In the genomic region with DNA sequence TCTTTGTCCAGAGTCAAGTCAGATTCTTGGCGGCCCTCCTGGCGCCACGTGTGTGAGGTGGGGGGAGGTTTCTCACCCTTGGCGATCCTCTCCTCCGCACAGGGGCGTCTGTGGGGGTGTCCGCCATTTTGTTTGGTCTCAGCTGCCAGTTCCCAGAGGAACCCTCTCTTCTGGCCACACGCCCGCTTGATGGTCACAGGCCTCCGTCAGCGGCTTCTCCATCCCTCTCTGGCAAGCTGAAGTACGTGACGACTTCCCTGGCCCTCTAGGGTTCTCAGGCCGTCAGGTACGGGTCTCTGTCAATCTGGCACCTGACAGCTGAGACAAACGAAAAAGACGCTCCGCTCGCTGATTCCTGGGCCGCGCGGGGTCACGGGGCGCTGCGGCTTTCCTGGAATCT, we compare ENCODE assay signal across 28 cellular contexts.
"Had no signal": no experiment of that assay in that cellular context is flagged by ENCODE, and none has a peak within 500 bp of the region (broad histone marks: within the 10 kb centered on the region; RNA-seq: fewer than 3 reads in every experiment).

No MANE protein-coding gene starts in this region.

- H3K9ac ChIP-seq: KMS-11 had no signal

- H3K27me3 ChIP-seq: cardiac muscle cell, MG63, Peyer's patch, SJSA1 had no signal

- H3K27ac Mint-ChIP-seq: activated CD8-positive, alpha-beta memory T cell treated with anti-CD3 and anti-CD28 coated beads, Interleukin-2, amount 10 ng/mL, durations not matched to agents 7 days and 5 days; activated naive CD4-positive, alpha-beta T cell treated with anti-CD3 and anti-CD28 coated beads, Interleukin-2, amount 50 U/mL, for 72 hours; activated naive CD8-positive, alpha-beta T cell treated with anti-CD3 and anti-CD28 coated beads, Interleukin-2, amount 50 U/mL, for 24 hours; brain; T-helper 1 cell treated with Interleukin-12 subunit alpha and Interleukin-12 subunit beta and Interleukin-4 antibody, amounts not matched to agents 30 μg/mL and 1 μg/mL, for 36 hours had no signal

- H3K4me1 ChIP-seq: Peyer's patch, SJSA1 had no signal

- ATAC-seq: activated CD8-positive, alpha-beta memory T cell treated with anti-CD3 and anti-CD28 coated beads, Interleukin-2, amount 10 ng/mL, durations not matched to agents 7 days and 5 days; activated naive CD4-positive, alpha-beta T cell treated with anti-CD3 and anti-CD28 coated beads, Interleukin-2, amount 50 U/mL, for 72 hours; activated naive CD8-positive, alpha-beta T cell treated with anti-CD3 and anti-CD28 coated beads, Interleukin-2, amount 50 U/mL, for 24 hours; activated T-cell treated with anti-CD3 and anti-CD28 coated beads, Interleukin-2, amount 50 U/mL, for 4 hours had no signal

- DNase-seq: activated CD4-positive, alpha-beta T cell treated with anti-CD3 and anti-CD28 coated beads for 48 hours; activated CD4-positive, alpha-beta T cell treated with anti-CD3 and anti-CD28 coated beads, Interleukin-2, amount 50 U/mL, for 4 hours; activated CD4-positive, CD25-positive, alpha-beta regulatory T cell treated with anti-CD3 and anti-CD28 coated beads, Interleukin-2, amount 50 U/mL, for 72 hours; activated CD8-positive, alpha-beta memory T cell treated with anti-CD3 and anti-CD28 coated beads, Interleukin-2, amount 10 ng/mL, durations not matched to agents 7 days and 5 days; activated effector memory CD4-positive, alpha-beta T cell treated with anti-CD3 and anti-CD28 coated beads, Interleukin-2, amount 50 U/mL, for 16 hours; activated naive CD4-positive, alpha-beta T cell treated with Interleukin-2 at 50 U/mL for 16 hours; activated naive CD8-positive, alpha-beta T cell treated with anti-CD3 and anti-CD28 coated beads, Interleukin-2, amount 50 U/mL, for 24 hours; activated T-cell treated with anti-CD3 and anti-CD28 coated beads, Interleukin-2, amount 50 U/mL, for 4 hours; amygdala; MG63; MV-4-11; NCI-H1092 treated with DMSO at 0.1 percent for 48 hours; NCI-H1417 treated with DMSO at 0.1 percent for 48 hours; NCI-H1694; NCI-H2029; NCI-H2107; NCI-H510A treated with DMSO at 0.1 percent for 48 hours; NCI-H69; NK-92 treated with Interleukin-12 subunit alpha and Interleukin-12 subunit beta, amount 100 ng/mL, for 24 hours; Right ventricle myocardium superior had no signal

- H3K4me3 Mint-ChIP-seq: activated CD8-positive, alpha-beta memory T cell treated with anti-CD3 and anti-CD28 coated beads, Interleukin-2, amount 10 ng/mL, durations not matched to agents 7 days and 5 days; activated naive CD8-positive, alpha-beta T cell treated with anti-CD3 and anti-CD28 coated beads, Interleukin-2, amount 50 U/mL, for 24 hours; activated T-cell treated with anti-CD3 and anti-CD28 coated beads, Interleukin-2, amount 50 U/mL, for 4 hours; brain; T-helper 1 cell treated with Interleukin-12 subunit alpha and Interleukin-12 subunit beta and Interleukin-4 antibody, amounts not matched to agents 30 μg/mL and 1 μg/mL, for 36 hours had no signal

- H3K36me3 ChIP-seq: cardiac muscle cell, MG63, Peyer's patch, SJSA1 had no signal

- H3K27me3 Mint-ChIP-seq: activated CD8-positive, alpha-beta memory T cell treated with anti-CD3 and anti-CD28 coated beads, Interleukin-2, amount 10 ng/mL, durations not matched to agents 7 days and 5 days; activated naive CD8-positive, alpha-beta T cell treated with anti-CD3 and anti-CD28 coated beads, Interleukin-2, amount 50 U/mL, for 24 hours; brain had no signal

- H3K4me3 ChIP-seq: cardiac muscle cell, MG63, Peyer's patch, SJSA1 had no signal

- H3K4me2 ChIP-seq: KMS-11 had no signal

- H3K36me3 Mint-ChIP-seq: activated CD8-positive, alpha-beta memory T cell treated with anti-CD3 and anti-CD28 coated beads, Interleukin-2, amount 10 ng/mL, durations not matched to agents 7 days and 5 days; brain had no signal

- H3K9me3 ChIP-seq: MG63 had no signal

- H3K4me1 Mint-ChIP-seq: activated CD8-positive, alpha-beta memory T cell treated with anti-CD3 and anti-CD28 coated beads, Interleukin-2, amount 10 ng/mL, durations not matched to agents 7 days and 5 days; activated naive CD8-positive, alpha-beta T cell treated with anti-CD3 and anti-CD28 coated beads, Interleukin-2, amount 50 U/mL, for 24 hours; brain had no signal

- H3K27ac ChIP-seq: cardiac muscle cell, KMS-11, Peyer's patch, RWPE1, SJSA1 had no signal
